8 cellular contexts compared by ENCODE assay signal in genomic region chr9:112486221-112487007, GRCh38. TPM values are rescaled to one million over a fixed set of nuclear protein-coding genes. Genes with fewer than 3 reads are reported as not detected.
DNase-seq lines count a peak whose midpoint lies in the region; ATAC-seq, FAIRE-seq and TF ChIP-seq lines count a peak whose summit lies in the region.

Gene KIAA1958 (plus strand): TSS chr9:112486827. CDS start chr9:112574081, 87,254 bp downstream.

- H3K36me3 ChIP-seq in hepatocyte (replicated peaks; ENCODE audit: insufficient read depth, low read depth), result no peaks in the 10 kb centered on the region

- peak within 1 kb of the TSS; percentile 87 for H3K4me2 ChIP-seq in hepatocyte

- peaks cover 27% of the 10 kb centered on the region for H3K4me1 Mint-ChIP-seq in T-helper 1 cell treated with Interleukin-12 subunit alpha and Interleukin-12 subunit beta and Interleukin-4 antibody, amounts not matched to agents 30 μg/mL and 1 μg/mL, for 36 hours (ENCODE audit: low read depth)

- TF ChIP-seq CTCF in hepatocyte (IDR thresholded peaks at IDR 0.05; ENCODE audit: poor library complexity), result no peak

- no peaks in the 10 kb centered on the region for H3K27me3 ChIP-seq in hepatocyte

- no peaks in the 10 kb centered on the region for H4K20me1 ChIP-seq in hepatocyte (ENCODE audit: insufficient read depth, poor library complexity, severe bottlenecking)

- no peaks in the 10 kb centered on the region for H3K9me3 Mint-ChIP-seq in T-helper 1 cell treated with Interleukin-12 subunit alpha and Interleukin-12 subunit beta and Interleukin-4 antibody, amounts not matched to agents 30 μg/mL and 1 μg/mL, for 36 hours

- H2AFZ ChIP-seq in hepatocyte, result peak within 1 kb of the TSS; percentile 99

- H3K4me3 Mint-ChIP-seq in T-helper 1 cell treated with Interleukin-12 subunit alpha and Interleukin-12 subunit beta and Interleukin-4 antibody, amounts not matched to agents 30 μg/mL and 1 μg/mL, for 36 hours, result peak within 1 kb of the TSS; percentile 92

- H3K79me2 ChIP-seq in hepatocyte, result peaks cover 36% of the 10 kb centered on the region

- no peaks in the 10 kb centered on the region for H3K36me3 Mint-ChIP-seq in T-helper 1 cell treated with Interleukin-12 subunit alpha and Interleukin-12 subunit beta and Interleukin-4 antibody, amounts not matched to agents 30 μg/mL and 1 μg/mL, for 36 hours (ENCODE audit: low read depth)

- no peaks in the 10 kb centered on the region for H3K9me3 ChIP-seq in hepatocyte (ENCODE audit: low read depth)

- no peaks in the 10 kb centered on the region for H3K27me3 Mint-ChIP-seq in T-helper 1 cell treated with Interleukin-12 subunit alpha and Interleukin-12 subunit beta and Interleukin-4 antibody, amounts not matched to agents 30 μg/mL and 1 μg/mL, for 36 hours (ENCODE audit: low read depth)

- TF ChIP-seq POLR2A in GM12892 (IDR thresholded peaks at IDR 0.05; ENCODE audit: low read depth, low read length), result peak; percentile 98

- ATAC-seq in HG02642 (IDR thresholded peaks at IDR 0.05; ENCODE audit: poor library complexity, unreplicated experiment), result peak; percentile 93

- FAIRE-seq in GM12892 (lab: Jason Lieb, UNC), result peak; percentile 93

- peak within 1 kb of the TSS; percentile 69 for H3K4me3 ChIP-seq in hepatocyte

- H3K9me2 ChIP-seq in hepatocyte (replicated peaks; ENCODE audit: insufficient read depth), result no peaks in the 10 kb centered on the region

- WGBS in hepatocyte (ENCODE audit: low lambda C conversion rate, missing lambda C conversion rate), result 2% methylated on average over 46 of the region's 93 CpGs

- peak within 1 kb of the TSS; percentile 95 for H3K27ac Mint-ChIP-seq in T-helper 1 cell treated with Interleukin-12 subunit alpha and Interleukin-12 subunit beta and Interleukin-4 antibody, amounts not matched to agents 30 μg/mL and 1 μg/mL, for 36 hours

- H3K4me1 ChIP-seq in hepatocyte (ENCODE audit: insufficient read depth), result peaks cover 30% of the 10 kb centered on the region

- DNase-seq in GM12892 (ENCODE audit: insufficient read length) (peak; percentile 83), NCI-H1092 treated with DMSO at 0.1 percent for 48 hours (lab: John Stamatoyannopoulos, UW) (peak; percentile 75), anterior cingulate cortex (lab: John Stamatoyannopoulos, UW) (peak in 55 of 58 donors; percentile 13 to 83 (median 61)), hepatocyte (ENCODE audit: low spot score) (peak; percentile 92), retina (peak; percentile 83), OCI-M2 (lab: John Stamatoyannopoulos, UW; ENCODE audit: unreplicated experiment) (no peak)

- H3K27ac ChIP-seq in hepatocyte, result peak within 1 kb of the TSS; percentile 87

RNA-seq across cellular contexts. Expression of gene KIAA1958, which starts in this region (rescaled TPM):
- 4.9 TPM for polyA plus RNA-seq in GM12892 (2012; ENCODE audit: missing spikeins)
- total RNA-seq in hepatocyte, result 9.1 and 10.1 TPM in 2 replicates
- 3.5 and 5.2 TPM in 2 replicates for polyA plus RNA-seq in hepatocyte
